Comparison of ENCODE assay signal across 14 cellular contexts in genomic region chr18:46311491-46311890, GRCh38.
DNase-seq lines count a peak whose midpoint lies in the region; ATAC-seq and TF ChIP-seq lines count a peak whose summit lies in the region.
"Had no signal": no experiment of that assay in that cellular context is flagged by ENCODE, and none has a peak within 500 bp of the region (broad histone marks: within the 10 kb centered on the region; RNA-seq: fewer than 3 reads in every experiment).

No MANE protein-coding gene starts in this region.

- 78 to 87% methylated on average over 4 of the region's 4 CpGs for WGBS in sigmoid colon, 2 donors

- H3K27me3 ChIP-seq in GM23338 (ENCODE audit: insufficient read depth) (no peaks in the 10 kb centered on the region), sigmoid colon (no peaks in the 10 kb centered on the region)

- peak; percentile 22; the same call in 1 of the 3 replicates for ATAC-seq in GM23338
- no peak for ATAC-seq in HG02884 (IDR thresholded peaks at IDR 0.05; ENCODE audit: unreplicated experiment)

- no peak for TF ChIP-seq POLR2A in sigmoid colon (IDR thresholded peaks at IDR 0.05)

- H3K4me3 ChIP-seq in GM23338: no peak overlapping the region
- H3K4me3 ChIP-seq in sigmoid colon: no peak overlapping the region
- H3K4me3 ChIP-seq: HAP-1 had no signal

- peaks cover 7% of the 10 kb centered on the region for H3K9me2 ChIP-seq in GM23338 (ENCODE audit: insufficient read depth)

- no peak overlapping the region for H3K4me3 Mint-ChIP-seq in GM23338
- H3K4me3 Mint-ChIP-seq: CD4-positive, alpha-beta memory T cell had no signal

- CTCF ChIA-PET in RWPE1 (lab: Yijun Ruan, JAX): no interaction called here

- DNase-seq in GM23338 (ENCODE audit: low spot score) (no peak), RWPE1 (ENCODE audit: low spot score) (no peak), mesenteric fat pad (ENCODE audit: low spot score) (peak; percentile 64), sigmoid colon (no peak), islet precursor cell (no peak)
- DNase-seq: C1 segment of cervical spinal cord; Calu3; CD4-positive, alpha-beta memory T cell; COR-L47; DMS153; DND-41; GOT3 had no signal

- TF ChIP-seq EP300 in sigmoid colon (IDR thresholded peaks at IDR 0.05): no peak

- H3K27ac Mint-ChIP-seq in GM23338: no peak overlapping the region
- H3K27ac Mint-ChIP-seq: CD4-positive, alpha-beta memory T cell had no signal

- H3K79me2 ChIP-seq in GM23338 (replicated peaks; ENCODE audit: insufficient read depth): no peaks in the 10 kb centered on the region

- peaks cover 3% of the 10 kb centered on the region; the same call in 1 of the 2 replicates for H3K4me1 ChIP-seq in GM23338 (ENCODE audit: insufficient read depth)
- no peaks in the 10 kb centered on the region for H3K4me1 ChIP-seq in sigmoid colon
- H3K4me1 ChIP-seq: HAP-1 had no signal

- intact Hi-C loops in sigmoid colon (cut with DNase I): no loop called here

- no peaks in the 10 kb centered on the region for H3K36me3 ChIP-seq in GM23338 (ENCODE audit: insufficient read depth)
- no peaks in the 10 kb centered on the region for H3K36me3 ChIP-seq in sigmoid colon
- H3K36me3 ChIP-seq: HAP-1 had no signal

- POLR2A ChIA-PET in RWPE1 (lab: Yijun Ruan, JAX; ENCODE audit: low non-redundant PET): no interaction called here

- no peak overlapping the region for H2AFZ ChIP-seq in GM23338

- no peaks in the 10 kb centered on the region for H4K20me1 ChIP-seq in GM23338 (replicated peaks; ENCODE audit: insufficient read depth)

- H3K27ac ChIP-seq in GM23338 (ENCODE audit: low read depth) (no peak overlapping the region), RWPE1 (peak overlapping the region; percentile 86), sigmoid colon (no peak overlapping the region)

- no peaks in the 10 kb centered on the region for H3K36me3 Mint-ChIP-seq in GM23338 (ENCODE audit: low read depth)

- no peak overlapping the region for H3K4me2 ChIP-seq in GM23338

- no peaks in the 10 kb centered on the region for H3K9me3 ChIP-seq in sigmoid colon
- H3K9me3 ChIP-seq: HAP-1 had no signal

- H3K4me1 Mint-ChIP-seq in GM23338: peaks cover 19% of the 10 kb centered on the region

- H3F3A ChIP-seq in GM23338 (replicated peaks; ENCODE audit: low read depth): no peaks in the 10 kb centered on the region

- no peak for TF ChIP-seq CTCF in GM23338 (conservative IDR thresholded peaks at IDR 0.05; ENCODE audit: low read depth in 2 of 2)
- no peak for TF ChIP-seq CTCF in RWPE1 (conservative IDR thresholded peaks at IDR 0.05; ENCODE audit: low read depth)
- no peak for TF ChIP-seq CTCF in sigmoid colon (IDR thresholded peaks at IDR 0.05)

- peaks cover 3% of the 10 kb centered on the region for H3K27me3 Mint-ChIP-seq in GM23338 (ENCODE audit: insufficient read depth, low read depth, poor library complexity)

- H3K9me3 Mint-ChIP-seq in GM23338: 0 out of 3 replicates have a peak, but pooled peaks cover under 1% of the 10 kb centered on the region

TF ChIP-seq in GM23338, 12 proteins besides CTCF, POLR2A, EP300 and RAD21:
- TF ChIP-seq STAT1 (IDR thresholded peaks at IDR 0.05; ENCODE audit: unreplicated experiment) (no peak), CREB1 (CRISPR knock-in tag; IDR thresholded peaks at IDR 0.05; ENCODE audit: low read depth) (no peak)
